Comparison of ENCODE assay signal across 33 cellular contexts in the genomic region with DNA sequence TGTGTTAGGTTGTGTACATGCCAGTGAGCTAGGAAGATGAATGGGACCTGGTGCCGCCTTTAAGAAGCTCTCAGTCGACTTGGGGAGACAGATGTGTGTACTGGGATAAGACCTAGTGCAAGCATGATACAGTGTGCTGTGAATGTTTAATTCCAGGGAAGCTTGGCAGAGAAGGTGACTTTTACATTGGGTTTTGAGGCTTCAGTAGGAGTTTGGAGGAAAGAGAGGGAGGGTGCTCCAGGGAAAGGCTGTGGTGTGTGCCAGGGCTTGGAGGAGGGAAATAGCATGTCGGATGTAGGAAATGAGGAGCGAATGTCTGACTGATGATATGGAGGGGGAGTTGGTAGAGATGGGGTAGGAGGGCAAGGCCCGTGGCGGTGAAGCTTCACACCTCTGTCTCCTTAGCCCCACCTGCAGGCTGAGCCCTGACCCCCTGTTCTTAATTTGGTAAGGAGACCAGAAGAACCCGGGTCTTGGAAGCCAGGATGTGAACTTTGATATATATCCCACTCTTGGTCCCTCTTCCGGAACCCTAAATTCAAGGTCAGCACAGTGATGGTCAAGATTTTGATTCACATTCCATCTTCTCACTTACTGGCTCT.
DNase-seq lines count a peak whose midpoint lies in the region; ATAC-seq, FAIRE-seq and TF ChIP-seq lines count a peak whose summit lies in the region.
"Had no signal": no experiment of that assay in that cellular context is flagged by ENCODE, and none has a peak within 500 bp of the region (broad histone marks: within the 10 kb centered on the region; RNA-seq: fewer than 3 reads in every experiment).

No MANE protein-coding gene starts in this region.

- CTCF ChIA-PET in activated naive CD4-positive, alpha-beta T cell treated with anti-CD3 and anti-CD28 coated beads for 36 hours (lab: Charles Lee): interaction anchor here (0.9 to 3.3 kb wide), 2 partner anchors 19 to 34 kb away, joined by 3 to 17 read pairs; no protein-coding TSS in a partner anchor
- CTCF ChIA-PET in GM12878 (lab: Yijun Ruan, JAX): interaction anchor here (0.6 to 4.6 kb wide), 18 partner anchors 8 to 126 kb away, joined by 3 to 39 read pairs (median 4); no protein-coding TSS in a partner anchor

- DNase-seq in activated naive CD4-positive, alpha-beta T cell treated with anti-CD3 and anti-CD28 coated beads for 36 hours: peak; percentile 12
- DNase-seq in activated naive CD4-positive, alpha-beta T cell treated with anti-CD3 and anti-CD28 coated beads, Interleukin-2, amount 50 U/mL, for 72 hours (ENCODE audit: low spot score in 2 of 2): no peak
- DNase-seq in GM12878 (ENCODE audit: low read depth, low spot score) (no peak), NOMO-1 treated with dmso at 0.1 percent for 144 hours (lab: John Stamatoyannopoulos, UW; ENCODE audit: unreplicated experiment) (no peak), NCI-H69 (lab: John Stamatoyannopoulos, UW) (no peak)
- no peak for DNase-seq in stimulated activated CD4-positive, alpha-beta T cell treated with anti-CD3 and anti-CD28 coated beads, Interleukin-12 subunit alpha, Interleukin-12 subunit beta, amount 100 ng/mL, for 4 hours
- DNase-seq: 8988T; activated CD4-positive, alpha-beta T cell treated with anti-CD3 and anti-CD28 coated beads for 4 hours; anterior cingulate cortex; Calu3; colonic mucosa; DMS79 treated with DMSO at 0.1 percent for 48 hours; effector CD8-positive, alpha-beta T cell; HCEC 1CT; left cardiac atrium; NCI-H146; NCI-H82; stimulated activated CD4-positive, alpha-beta T cell treated with anti-CD3 and anti-CD28 coated beads, Interleukin-2, amount 100 ng/mL, for 24 hours; stimulated activated CD8-positive, alpha-beta memory T cell treated with anti-CD3 and anti-CD28 coated beads, Interleukin-4, amount 100 ng/mL, for 48 hours; stomach; uterus had no signal

- H3K27me3 ChIP-seq in Loucy (ENCODE audit: insufficient read depth, low read length, poor library complexity, severe bottlenecking) (no peaks in the 10 kb centered on the region), GM12878 (replicated peaks in 1 of 2; ENCODE audit: control insufficient read depth in 2 of 2, insufficient read depth in 2 of 2, low read length in 1 of 2) (no peaks in the 10 kb centered on the region), neutrophil (no peaks in the 10 kb centered on the region)
- H3K27me3 ChIP-seq: colonic mucosa, hepatocyte, right atrium auricular region, stomach, uterus had no signal

- H3K4me1 ChIP-seq in Loucy (ENCODE audit: insufficient read depth, low read length, poor library complexity, severe bottlenecking) (no peaks in the 10 kb centered on the region), GM12878 (ENCODE audit: control insufficient read depth, insufficient read depth, low read length) (peaks cover 6% of the 10 kb centered on the region), neutrophil (ENCODE audit: control insufficient read depth in 1 of 2, insufficient read depth in 1 of 2, low read depth in 1 of 2, low read length in 1 of 2) (peaks cover 19 to 36% of the 10 kb centered on the region in 2 experiments)
- H3K4me1 ChIP-seq: colonic mucosa, right atrium auricular region, stomach, uterus had no signal

- H3K9me2 ChIP-seq in Loucy (replicated peaks; ENCODE audit: low read depth, low read length): no peaks in the 10 kb centered on the region

- H3K4me3 ChIP-seq in Loucy (ENCODE audit: low read length, poor library complexity, severe bottlenecking): no peak overlapping the region
- H3K4me3 ChIP-seq in GM12878: no peak overlapping the region
- no peak overlapping the region for H3K4me3 ChIP-seq in neutrophil (ENCODE audit: low read depth in 1 of 2, low read length in 1 of 2)
- H3K4me3 ChIP-seq: colonic mucosa, hepatocyte, lung, right atrium auricular region, SK-N-MC, smooth muscle cell, stomach, uterus had no signal

- RAD21 ChIA-PET in GM12878 (lab: Charles Lee; ENCODE audit: unreplicated experiment): interaction anchor here (1.2 to 1.7 kb wide), 5 partner anchors 8 to 39 kb away, joined by 3 to 5 read pairs (median 4); no protein-coding TSS in a partner anchor

- in situ Hi-C loops in GM12878 (cut with MboI): no loop called here

- no peaks in the 10 kb centered on the region for H3K9me3 Mint-ChIP-seq in activated naive CD4-positive, alpha-beta T cell treated with anti-CD3 and anti-CD28 coated beads for 36 hours
- no peaks in the 10 kb centered on the region for H3K9me3 Mint-ChIP-seq in activated naive CD4-positive, alpha-beta T cell treated with anti-CD3 and anti-CD28 coated beads, Interleukin-2, amount 50 U/mL, for 72 hours
- H3K9me3 Mint-ChIP-seq: neural crest cell had no signal

- no peak for TF ChIP-seq EP300 in GM12878 (IDR thresholded peaks at IDR 0.05; ENCODE audit: borderline replicate concordance in 1 of 2, control insufficient read depth in 1 of 2, low read depth in 2 of 2, low read length in 2 of 2)

- H3K79me2 ChIP-seq in Loucy (ENCODE audit: insufficient read depth, low read length): no peaks in the 10 kb centered on the region
- H3K79me2 ChIP-seq in GM12878 (ENCODE audit: control insufficient read depth, insufficient read depth, low read length): peaks cover 21% of the 10 kb centered on the region
- H3K79me2 ChIP-seq: hepatocyte had no signal

- peaks cover 28% of the 10 kb centered on the region; the same call in 1 of the 2 replicates for H3K36me3 ChIP-seq in Loucy (ENCODE audit: insufficient read depth, low read length)
- H3K36me3 ChIP-seq in GM12878 (ENCODE audit: control insufficient read depth in 2 of 2, insufficient read depth in 2 of 2, low read length in 1 of 2): peaks cover 34 to 57% of the 10 kb centered on the region in 2 experiments
- peaks cover 65% of the 10 kb centered on the region for H3K36me3 ChIP-seq in neutrophil
- H3K36me3 ChIP-seq: colonic mucosa, right atrium auricular region, uterus had no signal

- TF ChIP-seq RAD21 in GM12878 (IDR thresholded peaks at IDR 0.05; ENCODE audit: insufficient read depth, low read depth, low read length): peak; percentile 22; the same call in 1 of the 2 replicates

- H3K27ac Mint-ChIP-seq in activated naive CD4-positive, alpha-beta T cell treated with anti-CD3 and anti-CD28 coated beads for 36 hours: no peak overlapping the region
- peak overlapping the region in 1 of 2 donors; percentile 23 for H3K27ac Mint-ChIP-seq in activated naive CD4-positive, alpha-beta T cell treated with anti-CD3 and anti-CD28 coated beads, Interleukin-2, amount 50 U/mL, for 72 hours
- H3K27ac Mint-ChIP-seq: activated naive CD8-positive, alpha-beta T cell had no signal

- H4K20me1 ChIP-seq in Loucy (ENCODE audit: insufficient read depth, low read length, poor library complexity, severe bottlenecking): no peaks in the 10 kb centered on the region
- peaks cover 2% of the 10 kb centered on the region for H4K20me1 ChIP-seq in GM12878 (ENCODE audit: control insufficient read depth, insufficient read depth)

- SMC1A ChIA-PET in GM12878 (lab: Charles Lee; ENCODE audit: uncharacterized antibody, unreplicated experiment): interaction anchor here (0.8 to 4.4 kb wide), 12 partner anchors 9 to 446 kb away, joined by 3 to 22 read pairs (median 5); no protein-coding TSS in a partner anchor

- intact Hi-C loops in activated naive CD4-positive, alpha-beta T cell treated with anti-CD3 and anti-CD28 coated beads for 36 hours (cut with micrococcal nuclease): no loop called here
- intact Hi-C loops in GM12878 (cut with micrococcal nuclease; ENCODE audit: unreplicated experiment): no loop called here

- TF ChIP-seq POLR2A in GM12878 (IDR thresholded peaks at IDR 0.05; ENCODE audit: low read depth, low read length): no peak

- WGBS in GM12878 (ENCODE audit: insufficient coverage, insufficient replicate concordance, low lambda C conversion rate, missing lambda C conversion rate): 98% methylated on average over 8 of the region's 8 CpGs

- FAIRE-seq in GM12878 (lab: Jason Lieb, UNC): no peak
- FAIRE-seq: bronchial epithelial cell had no signal

- no peaks in the 10 kb centered on the region for H3K36me3 Mint-ChIP-seq in activated naive CD4-positive, alpha-beta T cell treated with anti-CD3 and anti-CD28 coated beads for 36 hours (ENCODE audit: low read depth)
- H3K36me3 Mint-ChIP-seq in activated naive CD4-positive, alpha-beta T cell treated with anti-CD3 and anti-CD28 coated beads, Interleukin-2, amount 50 U/mL, for 72 hours: no peaks in the 10 kb centered on the region
- H3K36me3 Mint-ChIP-seq: activated naive CD8-positive, alpha-beta T cell had no signal

- H3K4me1 Mint-ChIP-seq in activated naive CD4-positive, alpha-beta T cell treated with anti-CD3 and anti-CD28 coated beads for 36 hours (ENCODE audit: low read depth): no peaks in the 10 kb centered on the region
- H3K4me1 Mint-ChIP-seq: neural crest cell had no signal

- BruUV-seq in GM12878 (replicated peaks; lab: Mats Ljungman, UMichigan): no TSS peak

- H3K9ac ChIP-seq in Loucy (ENCODE audit: low read depth, low read length, poor library complexity, severe bottlenecking) (no peak overlapping the region), GM12878 (ENCODE audit: control insufficient read depth, insufficient read depth, low read length) (no peak overlapping the region)

- H2AFZ ChIP-seq in Loucy (ENCODE audit: low read length): no peak overlapping the region
- H2AFZ ChIP-seq in GM12878 (ENCODE audit: control insufficient read depth, low read depth, low read length): no peak overlapping the region
- H2AFZ ChIP-seq: hepatocyte had no signal

- no peaks in the 10 kb centered on the region for H3F3A ChIP-seq in Loucy (ENCODE audit: low read depth)

- peaks cover 3% of the 10 kb centered on the region for H3K27me3 Mint-ChIP-seq in activated naive CD4-positive, alpha-beta T cell treated with anti-CD3 and anti-CD28 coated beads for 36 hours (ENCODE audit: low read depth)

- H3K4me2 ChIP-seq in Loucy (ENCODE audit: low read depth, low read length, poor library complexity, severe bottlenecking) (no peak overlapping the region), GM12878 (ENCODE audit: control insufficient read depth, insufficient read depth) (no peak overlapping the region)
- H3K4me2 ChIP-seq: hepatocyte, smooth muscle cell had no signal

- POLR2A ChIA-PET in GM12878 (lab: Charles Lee): interaction anchor here (0.9 to 1.6 kb wide), 4 partner anchors 10 to 42 kb away, joined by 3 to 4 read pairs (median 4); no protein-coding TSS in a partner anchor

- H3K4me3 Mint-ChIP-seq in activated naive CD4-positive, alpha-beta T cell treated with anti-CD3 and anti-CD28 coated beads for 36 hours: no peak overlapping the region
- H3K4me3 Mint-ChIP-seq: activated naive CD8-positive, alpha-beta T cell; CD14-positive monocyte; neural crest cell had no signal

- no peak for ATAC-seq in activated naive CD4-positive, alpha-beta T cell treated with anti-CD3 and anti-CD28 coated beads, Interleukin-2, amount 50 U/mL, for 72 hours
- peak; percentile 56 for ATAC-seq in GM12878
- ATAC-seq: left cardiac atrium had no signal

- peak; percentile 66 for TF ChIP-seq CTCF in Loucy (conservative IDR thresholded peaks at IDR 0.05; ENCODE audit: low read length)
- 0 out of 6 replicates have a peak, but pooled peaks of 2 of the 3 experiments have one; percentile 1 to 20 for TF ChIP-seq CTCF in GM12878 (IDR thresholded peaks at IDR 0.05 in 2 of 3, conservative IDR thresholded peaks at IDR 0.05 in 1 of 3; ENCODE audit: control insufficient read depth in 2 of 3, extremely low read depth in 1 of 3, insufficient read depth in 1 of 3, low read depth in 3 of 3, low read length in 3 of 3)
- TF ChIP-seq CTCF in neutrophil (IDR thresholded peaks at IDR 0.05): no peak

- no peak overlapping the region for H3K27ac ChIP-seq in GM12878 (ENCODE audit: control insufficient read depth, insufficient read depth)
- H3K27ac ChIP-seq in neutrophil: peak overlapping the region; percentile 79
- H3K27ac ChIP-seq: colonic mucosa, epithelial cell of prostate, hepatocyte, right atrium auricular region, SK-N-MC, stomach, uterus had no signal

- H3K9me3 ChIP-seq in Loucy (ENCODE audit: insufficient read depth, low read depth, low read length): no peaks in the 10 kb centered on the region
- no peaks in the 10 kb centered on the region for H3K9me3 ChIP-seq in GM12878 (replicated peaks; ENCODE audit: control insufficient read depth, insufficient read depth, low read length)
- no peaks in the 10 kb centered on the region for H3K9me3 ChIP-seq in neutrophil
- H3K9me3 ChIP-seq: colonic mucosa, right atrium auricular region, stomach, uterus had no signal
